1 cellular context compared by ENCODE assay signal in the genomic region with DNA sequence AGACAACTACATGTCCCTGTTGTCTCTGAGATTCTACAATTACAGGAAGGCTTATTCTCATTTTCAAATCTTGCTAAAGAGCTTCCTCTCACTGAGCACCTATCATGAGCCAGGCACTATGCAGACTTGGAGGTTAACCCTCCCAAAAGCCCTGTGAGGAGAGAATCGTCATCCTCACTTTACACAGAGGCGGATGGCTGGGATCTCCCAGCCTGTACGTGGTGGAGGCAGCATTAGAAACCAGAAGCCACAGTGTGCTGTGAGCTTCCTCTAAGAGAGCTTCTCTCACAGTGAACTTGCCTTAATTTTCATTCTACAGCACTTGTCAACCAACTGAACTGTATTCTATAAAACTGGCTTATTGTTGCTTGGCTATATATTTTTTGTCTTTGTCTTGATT.
TF ChIP-seq lines count a peak whose summit lies in the region.

No MANE protein-coding gene starts in this region.

TF ChIP-seq in GM12878, 131 proteins besides CTCF, POLR2A, EP300 and RAD21 (continued from another document):
- TF ChIP-seq IKZF2 (IDR thresholded peaks at IDR 0.05), result no peak
- TF ChIP-seq, protein P1, sequence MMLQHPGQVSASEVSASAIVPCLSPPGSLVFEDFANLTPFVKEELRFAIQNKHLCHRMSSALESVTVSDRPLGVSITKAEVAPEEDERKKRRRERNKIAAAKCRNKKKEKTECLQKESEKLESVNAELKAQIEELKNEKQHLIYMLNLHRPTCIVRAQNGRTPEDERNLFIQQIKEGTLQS (IDR thresholded peaks at IDR 0.05; ENCODE audit: borderline replicate concordance, extremely low read depth, low read depth, low read length), result no peak
- TF ChIP-seq, protein P2, sequence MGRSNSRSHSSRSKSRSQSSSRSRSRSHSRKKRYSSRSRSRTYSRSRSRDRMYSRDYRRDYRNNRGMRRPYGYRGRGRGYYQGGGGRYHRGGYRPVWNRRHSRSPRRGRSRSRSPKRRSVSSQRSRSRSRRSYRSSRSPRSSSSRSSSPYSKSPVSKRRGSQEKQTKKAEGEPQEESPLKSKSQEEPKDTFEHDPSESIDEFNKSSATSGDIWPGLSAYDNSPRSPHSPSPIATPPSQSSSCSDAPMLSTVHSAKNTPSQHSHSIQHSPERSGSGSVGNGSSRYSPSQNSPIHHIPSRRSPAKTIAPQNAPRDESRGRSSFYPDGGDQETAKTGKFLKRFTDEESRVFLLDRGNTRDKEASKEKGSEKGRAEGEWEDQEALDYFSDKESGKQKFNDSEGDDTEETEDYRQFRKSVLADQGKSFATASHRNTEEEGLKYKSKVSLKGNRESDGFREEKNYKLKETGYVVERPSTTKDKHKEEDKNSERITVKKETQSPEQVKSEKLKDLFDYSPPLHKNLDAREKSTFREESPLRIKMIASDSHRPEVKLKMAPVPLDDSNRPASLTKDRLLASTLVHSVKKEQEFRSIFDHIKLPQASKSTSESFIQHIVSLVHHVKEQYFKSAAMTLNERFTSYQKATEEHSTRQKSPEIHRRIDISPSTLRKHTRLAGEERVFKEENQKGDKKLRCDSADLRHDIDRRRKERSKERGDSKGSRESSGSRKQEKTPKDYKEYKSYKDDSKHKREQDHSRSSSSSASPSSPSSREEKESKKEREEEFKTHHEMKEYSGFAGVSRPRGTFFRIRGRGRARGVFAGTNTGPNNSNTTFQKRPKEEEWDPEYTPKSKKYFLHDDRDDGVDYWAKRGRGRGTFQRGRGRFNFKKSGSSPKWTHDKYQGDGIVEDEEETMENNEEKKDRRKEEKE (IDR thresholded peaks at IDR 0.05), result no peak
- TF ChIP-seq PML (IDR thresholded peaks at IDR 0.05; ENCODE audit: low read length), result no peak
- TF ChIP-seq CEBPB (IDR thresholded peaks at IDR 0.05; ENCODE audit: borderline replicate concordance in 1 of 2, low read depth in 2 of 2, low read length in 2 of 2), result no peak
- TF ChIP-seq, protein P3, sequence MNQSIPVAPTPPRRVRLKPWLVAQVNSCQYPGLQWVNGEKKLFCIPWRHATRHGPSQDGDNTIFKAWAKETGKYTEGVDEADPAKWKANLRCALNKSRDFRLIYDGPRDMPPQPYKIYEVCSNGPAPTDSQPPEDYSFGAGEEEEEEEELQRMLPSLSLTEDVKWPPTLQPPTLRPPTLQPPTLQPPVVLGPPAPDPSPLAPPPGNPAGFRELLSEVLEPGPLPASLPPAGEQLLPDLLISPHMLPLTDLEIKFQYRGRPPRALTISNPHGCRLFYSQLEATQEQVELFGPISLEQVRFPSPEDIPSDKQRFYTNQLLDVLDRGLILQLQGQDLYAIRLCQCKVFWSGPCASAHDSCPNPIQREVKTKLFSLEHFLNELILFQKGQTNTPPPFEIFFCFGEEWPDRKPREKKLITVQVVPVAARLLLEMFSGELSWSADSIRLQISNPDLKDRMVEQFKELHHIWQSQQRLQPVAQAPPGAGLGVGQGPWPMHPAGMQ (IDR thresholded peaks at IDR 0.05; ENCODE audit: borderline replicate concordance), result no peak
- TF ChIP-seq RELA (IDR thresholded peaks at IDR 0.05; ENCODE audit: borderline replicate concordance, partially characterized antibody), result no peak
- no peak for TF ChIP-seq HCFC1 (IDR thresholded peaks at IDR 0.05; ENCODE audit: low read length)
- no peak for TF ChIP-seq ESRRA (IDR thresholded peaks at IDR 0.05; ENCODE audit: low read length)
- no peak for TF ChIP-seq SRF (IDR thresholded peaks at IDR 0.05; ENCODE audit: low read depth in 2 of 2, low read length in 2 of 2)
- no peak for TF ChIP-seq ZNF24 (IDR thresholded peaks at IDR 0.05)
- no peak for TF ChIP-seq FOXM1 (IDR thresholded peaks at IDR 0.05; ENCODE audit: low read depth, low read length)
- TF ChIP-seq, protein P4, sequence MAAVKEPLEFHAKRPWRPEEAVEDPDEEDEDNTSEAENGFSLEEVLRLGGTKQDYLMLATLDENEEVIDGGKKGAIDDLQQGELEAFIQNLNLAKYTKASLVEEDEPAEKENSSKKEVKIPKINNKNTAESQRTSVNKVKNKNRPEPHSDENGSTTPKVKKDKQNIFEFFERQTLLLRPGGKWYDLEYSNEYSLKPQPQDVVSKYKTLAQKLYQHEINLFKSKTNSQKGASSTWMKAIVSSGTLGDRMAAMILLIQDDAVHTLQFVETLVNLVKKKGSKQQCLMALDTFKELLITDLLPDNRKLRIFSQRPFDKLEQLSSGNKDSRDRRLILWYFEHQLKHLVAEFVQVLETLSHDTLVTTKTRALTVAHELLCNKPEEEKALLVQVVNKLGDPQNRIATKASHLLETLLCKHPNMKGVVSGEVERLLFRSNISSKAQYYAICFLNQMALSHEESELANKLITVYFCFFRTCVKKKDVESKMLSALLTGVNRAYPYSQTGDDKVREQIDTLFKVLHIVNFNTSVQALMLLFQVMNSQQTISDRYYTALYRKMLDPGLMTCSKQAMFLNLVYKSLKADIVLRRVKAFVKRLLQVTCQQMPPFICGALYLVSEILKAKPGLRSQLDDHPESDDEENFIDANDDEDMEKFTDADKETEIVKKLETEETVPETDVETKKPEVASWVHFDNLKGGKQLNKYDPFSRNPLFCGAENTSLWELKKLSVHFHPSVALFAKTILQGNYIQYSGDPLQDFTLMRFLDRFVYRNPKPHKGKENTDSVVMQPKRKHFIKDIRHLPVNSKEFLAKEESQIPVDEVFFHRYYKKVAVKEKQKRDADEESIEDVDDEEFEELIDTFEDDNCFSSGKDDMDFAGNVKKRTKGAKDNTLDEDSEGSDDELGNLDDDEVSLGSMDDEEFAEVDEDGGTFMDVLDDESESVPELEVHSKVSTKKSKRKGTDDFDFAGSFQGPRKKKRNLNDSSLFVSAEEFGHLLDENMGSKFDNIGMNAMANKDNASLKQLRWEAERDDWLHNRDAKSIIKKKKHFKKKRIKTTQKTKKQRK (IDR thresholded peaks at IDR 0.05; ENCODE audit: low read depth, low read length), result no peak
- TF ChIP-seq NFYA (IDR thresholded peaks at IDR 0.05; ENCODE audit: borderline replicate concordance, low read depth, low read length), result no peak
- TF ChIP-seq POLR2AphosphoS5 (IDR thresholded peaks at IDR 0.05; ENCODE audit: low read length), result no peak
